20 cellular contexts compared by ENCODE assay signal in genomic region chr10:77214799-77215198, GRCh38.
"Had no signal": no experiment of that assay in that cellular context is flagged by ENCODE, and none has a peak within 500 bp of the region (broad histone marks: within the 10 kb centered on the region; RNA-seq: fewer than 3 reads in every experiment).

No MANE protein-coding gene starts in this region.

- H3K36me3 ChIP-seq: colonic mucosa, heart left ventricle, stomach, suprapubic skin, thyroid gland, upper lobe of right lung, vagina had no signal

- H3K27ac ChIP-seq: colonic mucosa, psoas muscle, stomach, suprapubic skin, thyroid gland, upper lobe of right lung, vagina had no signal

- ATAC-seq: heart left ventricle, left colon, left ventricle myocardium superior, psoas muscle, upper lobe of right lung had no signal

- H3K4me1 ChIP-seq: colonic mucosa, heart left ventricle, psoas muscle, stomach, suprapubic skin, thyroid gland, upper lobe of right lung, vagina had no signal

- H3K27me3 ChIP-seq: colonic mucosa, stomach, thyroid gland, upper lobe of right lung, vagina had no signal

- DNase-seq: colonic mucosa; dermis blood vessel endothelial cell; foreskin melanocyte; heart left ventricle; hippocampal formation; left colon; left ventricle myocardium superior; mesenchymal stem cell; midbrain; naive B cell; psoas muscle; small intestine; stimulated activated CD4-positive, alpha-beta T cell treated with anti-CD3 and anti-CD28 coated beads, Interleukin-12 subunit alpha, Interleukin-12 subunit beta, amount 100 ng/mL, for 4 hours; stimulated activated naive CD4-positive, alpha-beta T cell; stomach; thyroid gland; upper lobe of right lung had no signal

- H3K4me3 ChIP-seq: colonic mucosa, heart left ventricle, lung, psoas muscle, stomach, suprapubic skin, thyroid gland, upper lobe of right lung, vagina had no signal

- H3K9me3 ChIP-seq: colonic mucosa, stomach, suprapubic skin, thyroid gland, upper lobe of right lung, vagina had no signal
